Comparison of ENCODE assay signal across 1 cellular context in the genomic region with DNA sequence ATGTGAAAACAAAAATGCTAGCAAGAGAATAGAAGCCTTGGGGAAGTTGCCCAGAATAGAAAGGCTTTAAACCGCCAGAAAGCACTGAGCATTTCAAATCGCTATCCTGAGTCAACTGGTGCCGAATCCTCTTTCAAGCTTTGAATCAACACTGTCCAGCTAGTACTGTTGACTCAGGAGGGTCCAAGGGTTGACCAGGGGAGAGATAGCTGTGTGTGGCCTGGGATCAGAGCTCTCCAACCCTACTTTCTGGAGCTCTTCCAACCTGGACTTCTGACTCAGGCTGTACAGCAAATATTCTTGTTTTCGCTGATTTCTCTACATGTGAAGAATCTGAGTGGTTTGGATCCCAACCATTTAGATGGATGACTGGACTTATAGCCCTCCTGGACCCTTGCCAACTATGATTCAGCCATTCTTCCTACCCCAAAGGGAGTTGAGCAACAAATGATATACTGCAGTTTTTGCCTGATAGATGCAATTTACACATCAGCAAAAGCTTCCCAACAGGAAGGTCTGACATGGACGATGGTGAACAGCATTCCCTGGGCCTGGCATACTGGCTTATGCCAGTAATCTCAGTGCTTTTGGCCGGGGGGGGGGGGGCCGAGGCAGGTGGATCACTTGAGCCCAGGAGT.
TF ChIP-seq lines count a peak whose summit lies in the region.

No MANE protein-coding gene starts in this region.

TF ChIP-seq in IMR-90, 13 proteins besides CTCF, POLR2A, EP300 and RAD21:
- TF ChIP-seq, protein P1, sequence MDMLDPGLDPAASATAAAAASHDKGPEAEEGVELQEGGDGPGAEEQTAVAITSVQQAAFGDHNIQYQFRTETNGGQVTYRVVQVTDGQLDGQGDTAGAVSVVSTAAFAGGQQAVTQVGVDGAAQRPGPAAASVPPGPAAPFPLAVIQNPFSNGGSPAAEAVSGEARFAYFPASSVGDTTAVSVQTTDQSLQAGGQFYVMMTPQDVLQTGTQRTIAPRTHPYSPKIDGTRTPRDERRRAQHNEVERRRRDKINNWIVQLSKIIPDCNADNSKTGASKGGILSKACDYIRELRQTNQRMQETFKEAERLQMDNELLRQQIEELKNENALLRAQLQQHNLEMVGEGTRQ (IDR thresholded peaks at IDR 0.05; ENCODE audit: low read depth, low read length), result no peak
